ENCODE assay signal across 18 cellular contexts in the genomic region with DNA sequence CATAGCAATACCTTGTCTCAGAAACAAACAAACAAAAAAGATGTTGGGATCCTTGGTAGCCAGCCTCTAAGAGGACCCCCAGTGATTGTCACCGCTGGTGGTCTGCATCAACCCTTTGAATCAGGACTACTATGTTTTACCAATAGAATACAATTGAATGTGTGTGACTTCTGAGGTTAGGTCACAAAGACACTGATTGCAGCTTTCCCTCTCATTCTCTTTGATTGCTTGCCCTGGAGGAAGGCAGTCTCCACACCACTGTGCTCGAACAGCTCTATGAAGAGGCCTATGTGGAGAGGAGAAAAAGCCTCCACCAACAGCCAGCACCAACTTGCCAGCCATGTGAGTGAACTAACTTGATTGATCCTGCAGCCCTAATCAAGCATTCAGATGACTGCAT. TPM values are rescaled to one million over a fixed set of nuclear protein-coding genes. Genes with fewer than 3 reads are reported as not detected.
DNase-seq lines count a peak whose midpoint lies in the region; ATAC-seq and TF ChIP-seq lines count a peak whose summit lies in the region.
"Had no signal": no experiment of that assay in that cellular context is flagged by ENCODE, and none has a peak within 500 bp of the region (broad histone marks: within the 10 kb centered on the region; RNA-seq: fewer than 3 reads in every experiment).

No MANE protein-coding gene starts in this region.

- no peaks in the 10 kb centered on the region for H3K36me3 ChIP-seq in right atrium auricular region
- no peaks in the 10 kb centered on the region for H3K36me3 ChIP-seq in Karpas-422 (ENCODE audit: insufficient read depth, low read length)
- no peaks in the 10 kb centered on the region for H3K36me3 ChIP-seq in mesendoderm (ENCODE audit: control insufficient read depth, insufficient read depth, low read length)

- no peak overlapping the region for H4K5ac ChIP-seq in mesendoderm (ENCODE audit: low read length)

- no peak overlapping the region for H2BK15ac ChIP-seq in mesendoderm (replicated peaks; ENCODE audit: low read depth)

- no peak overlapping the region for H3K4me3 Mint-ChIP-seq in stimulated activated naive B cell treated with anti-CD40 and anti-IgM and Interleukin-4, amounts not matched to agents 10 μg/mL and 1 μg/mL and 100 μg/mL, for 72 hours

- WGBS in mesendoderm (ENCODE audit: extremely low coverage, insufficient coverage, low lambda C conversion rate): no CpG with 5 or more reads among the region's 2 CpGs

- no peaks in the 10 kb centered on the region for H3K27me3 Mint-ChIP-seq in stimulated activated naive B cell treated with anti-CD40 and anti-IgM and Interleukin-4, amounts not matched to agents 10 μg/mL and 1 μg/mL and 100 μg/mL, for 72 hours

- no peaks in the 10 kb centered on the region for H3K9me3 Mint-ChIP-seq in stimulated activated naive B cell treated with anti-CD40 and anti-IgM and Interleukin-4, amounts not matched to agents 10 μg/mL and 1 μg/mL and 100 μg/mL, for 72 hours

- H4K8ac ChIP-seq in mesendoderm (ENCODE audit: low read depth, low read length): no peak overlapping the region

- H2BK120ac ChIP-seq in mesendoderm (ENCODE audit: low read depth, low read length): no peak overlapping the region

- H3K4ac ChIP-seq in mesendoderm (ENCODE audit: low read depth, low read length): no peak overlapping the region

- no peak for TF ChIP-seq POLR2A in erythroblast (IDR thresholded peaks at IDR 0.05; ENCODE audit: low read length)

- H3K4me3 ChIP-seq in right atrium auricular region (no peak overlapping the region), Karpas-422 (ENCODE audit: low read length) (no peak overlapping the region), mesendoderm (ENCODE audit: low read length) (no peak overlapping the region)
- H3K4me3 ChIP-seq: K562 had no signal

- H3K36me3 Mint-ChIP-seq in stimulated activated naive B cell treated with anti-CD40 and anti-IgM and Interleukin-4, amounts not matched to agents 10 μg/mL and 1 μg/mL and 100 μg/mL, for 72 hours: no peaks in the 10 kb centered on the region

- H3K79me2 ChIP-seq in Karpas-422 (ENCODE audit: low read length): no peaks in the 10 kb centered on the region
- no peaks in the 10 kb centered on the region for H3K79me2 ChIP-seq in mesendoderm (ENCODE audit: control insufficient read depth, insufficient read depth, low read length)

- no peaks in the 10 kb centered on the region for H3K9me2 ChIP-seq in Karpas-422 (replicated peaks; ENCODE audit: insufficient read depth, low read length)

- H3K27me3 ChIP-seq in right atrium auricular region (no peaks in the 10 kb centered on the region), Karpas-422 (ENCODE audit: low read length) (no peaks in the 10 kb centered on the region), mesendoderm (ENCODE audit: insufficient read depth, low read length, poor library complexity) (no peaks in the 10 kb centered on the region)

- H4K20me1 ChIP-seq in Karpas-422 (ENCODE audit: insufficient read depth, low read depth, low read length): no peaks in the 10 kb centered on the region; the same call in 1 of the 2 replicates

- no peak overlapping the region for H2AK5ac ChIP-seq in mesendoderm (ENCODE audit: low read length)

- DNase-seq in right atrium auricular region (ENCODE audit: low spot score): peak; percentile 16
- no peak for DNase-seq in left ventricle myocardium superior
- DNase-seq in Karpas-422: peak; percentile 36
- peak; percentile 28 for DNase-seq in mesendoderm
- no peak for DNase-seq in stimulated activated naive B cell treated with anti-CD40 and anti-IgM and Interleukin-4, amounts not matched to agents 10 μg/mL and 1 μg/mL and 100 μg/mL, for 72 hours
- DNase-seq in erythroblast (lab: John Stamatoyannopoulos, UW): no peak
- no peak for DNase-seq in NCI-H748 (lab: John Stamatoyannopoulos, UW; ENCODE audit: unreplicated experiment)
- DNase-seq in hypothalamus (lab: John Stamatoyannopoulos, UW): no peak
- DNase-seq: C1 segment of cervical spinal cord, HCEC 1CT, MV-4-11, NCI-H1417, NCI-H187 treated with DMSO at 0.1 percent for 48 hours, NCI-H69, OCI-M1, RPMI8226, SIG-M5 had no signal

- H3K9ac ChIP-seq in Karpas-422 (ENCODE audit: low read length): no peak overlapping the region
- no peak overlapping the region for H3K9ac ChIP-seq in mesendoderm (ENCODE audit: low read length)

- H3K4me1 Mint-ChIP-seq in stimulated activated naive B cell treated with anti-CD40 and anti-IgM and Interleukin-4, amounts not matched to agents 10 μg/mL and 1 μg/mL and 100 μg/mL, for 72 hours: peaks cover 9 to 35% of the 10 kb centered on the region in 2 donors

- H3K56ac ChIP-seq in mesendoderm (ENCODE audit: low read length): no peak overlapping the region

- H3K27ac Mint-ChIP-seq in stimulated activated naive B cell treated with anti-CD40 and anti-IgM and Interleukin-4, amounts not matched to agents 10 μg/mL and 1 μg/mL and 100 μg/mL, for 72 hours: peak overlapping the region; percentile 67

- H3K9me3 ChIP-seq in right atrium auricular region (no peaks in the 10 kb centered on the region), Karpas-422 (ENCODE audit: low read length) (no peaks in the 10 kb centered on the region)

- peaks cover 0 to 10% of the 10 kb centered on the region in 2 donors for H3K4me1 ChIP-seq in right atrium auricular region
- H3K4me1 ChIP-seq in Karpas-422 (ENCODE audit: low read length): peaks cover 25% of the 10 kb centered on the region
- H3K4me1 ChIP-seq in mesendoderm (ENCODE audit: control insufficient read depth, low read depth, low read length): peaks cover 2% of the 10 kb centered on the region

- H3K18ac ChIP-seq in mesendoderm (ENCODE audit: low read length): no peak overlapping the region

- H3K4me2 ChIP-seq in Karpas-422 (ENCODE audit: low read depth, low read length, poor library complexity, severe bottlenecking) (no peak overlapping the region), mesendoderm (ENCODE audit: low read length) (no peak overlapping the region)

- H3K23ac ChIP-seq in mesendoderm (ENCODE audit: low read length): no peak overlapping the region

- H2BK5ac ChIP-seq in mesendoderm (ENCODE audit: low read length): no peak overlapping the region

- no peak for ATAC-seq in left ventricle myocardium superior
- no peak for ATAC-seq in stimulated activated naive B cell treated with anti-CD40 and anti-IgM and Interleukin-4, amounts not matched to agents 10 μg/mL and 1 μg/mL and 100 μg/mL, for 72 hours (replicated peaks)
- ATAC-seq: K562 had no signal

- no peaks in the 10 kb centered on the region for H3K79me1 ChIP-seq in mesendoderm (ENCODE audit: low read length)

- H2AFZ ChIP-seq in Karpas-422 (ENCODE audit: low read length): no peak overlapping the region

- TF ChIP-seq CTCF in right atrium auricular region (IDR thresholded peaks at IDR 0.05): no peak

- intact Hi-C loops in left ventricle myocardium superior (cut with micrococcal nuclease): no loop called here

- H3K27ac ChIP-seq in right atrium auricular region: no peak overlapping the region
- no peak overlapping the region for H3K27ac ChIP-seq in Karpas-422 (ENCODE audit: low read length)
- no peak overlapping the region for H3K27ac ChIP-seq in mesendoderm (ENCODE audit: low read depth, low read length)

RNA-seq across cellular contexts. Expression of gene SMIM14, which starts 2.8 kb away (rescaled TPM):
- total RNA-seq in right atrium auricular region: 10 to 100 TPM; 15.2 to 16.6 TPM
- 8.7 TPM for total RNA-seq in left ventricle myocardium superior
- total RNA-seq in Karpas-422 (2014; rRNA removed; shearing (Covaris generic); ENCODE audit: low replicate concordance): 174 and 689 TPM in 2 replicates
- polyA plus RNA-seq in mesendoderm (2013, experiment 1 of 2): 10.2 TPM
- 10.0 TPM for polyA plus RNA-seq in mesendoderm (2013, experiment 2 of 2)

RNA-seq across cellular contexts. Expression of gene UBE2K, which starts 56.5 kb away (rescaled TPM):
- total RNA-seq in right atrium auricular region (10 to 100 TPM; 16.7 to 23.8 TPM), left ventricle myocardium superior (53.8 TPM)
- total RNA-seq in Karpas-422 (2014; rRNA removed; shearing (Covaris generic); ENCODE audit: low replicate concordance): 32.9 and 35.8 TPM in 2 replicates
- 155 TPM for polyA plus RNA-seq in mesendoderm (2013, experiment 1 of 2)
- 155 TPM for polyA plus RNA-seq in mesendoderm (2013, experiment 2 of 2)

Comparison
In these comparisons a context has a peak if more than half of its experiments do, and no peak if none do; other contexts are left out.
1. DNase-seq: peak in right atrium auricular region (single experiment), Karpas-422 (single experiment) and mesendoderm (single experiment); none in left ventricle myocardium superior (single experiment), stimulated activated naive B cell treated with anti-CD40 and anti-IgM and Interleukin-4, amounts not matched to agents 10 μg/mL and 1 μg/mL and 100 μg/mL, for 72 hours (single experiment), erythroblast (0 of 2), NCI-H748 (single experiment) and hypothalamus (0 of 51).